Comparison of ENCODE assay signal across 25 cellular contexts in genomic region chr12:131489718-131490117, GRCh38.
"Had no signal": no experiment of that assay in that cellular context is flagged by ENCODE, and none has a peak within 500 bp of the region (broad histone marks: within the 10 kb centered on the region; RNA-seq: fewer than 3 reads in every experiment).

No MANE protein-coding gene starts in this region.

- H3K36me3 Mint-ChIP-seq: immature natural killer cell; memory B cell; mesothelial cell of epicardium; naive B cell; naive thymus-derived CD4-positive, alpha-beta T cell; naive thymus-derived CD8-positive, alpha-beta T cell had no signal

- H3K27ac ChIP-seq: hepatocyte, left lung, left ventricle myocardium inferior, lower lobe of right lung had no signal

- H3K27me3 Mint-ChIP-seq: naive thymus-derived CD4-positive, alpha-beta T cell had no signal

- H3K27ac Mint-ChIP-seq: immature natural killer cell; memory B cell; mesothelial cell of epicardium; naive thymus-derived CD4-positive, alpha-beta T cell; naive thymus-derived CD8-positive, alpha-beta T cell had no signal

- H3K4me3 Mint-ChIP-seq: immature natural killer cell; memory B cell; mesothelial cell of epicardium; naive B cell; naive thymus-derived CD4-positive, alpha-beta T cell; naive thymus-derived CD8-positive, alpha-beta T cell had no signal

- H3K36me3 ChIP-seq: left lung, left ventricle myocardium inferior, lower lobe of right lung had no signal

- DNase-seq: hippocampal formation; hypothalamus; immature natural killer cell; islet precursor cell; kidney; kidney glomerular epithelial cell; left cardiac atrium; left colon; left lung; left ventricle myocardium inferior; left ventricle myocardium superior; lower lobe of right lung; mammary epithelial cell; mesenchymal stem cell; mesendoderm; midbrain; mucosa of descending colon; naive B cell; naive thymus-derived CD4-positive, alpha-beta T cell; naive thymus-derived CD8-positive, alpha-beta T cell had no signal

- ATAC-seq: left cardiac atrium; left colon; left lobe of liver; left lung; left ventricle myocardium superior; lower lobe of right lung; mucosa of descending colon; naive thymus-derived CD4-positive, alpha-beta T cell; naive thymus-derived CD8-positive, alpha-beta T cell had no signal

- H3K4me1 ChIP-seq: left lung, left ventricle myocardium inferior, lower lobe of right lung had no signal

- H3K4me3 ChIP-seq: hepatocyte, left lung, left ventricle myocardium inferior, lower lobe of right lung, lung, mucosa of descending colon had no signal

- H3K9me3 ChIP-seq: left lung, left ventricle myocardium inferior, lower lobe of right lung, mucosa of descending colon had no signal

- H3K4me1 Mint-ChIP-seq: immature natural killer cell, memory B cell, mesothelial cell of epicardium, naive B cell had no signal
